8 cellular contexts compared by ENCODE assay signal in the genomic region with DNA sequence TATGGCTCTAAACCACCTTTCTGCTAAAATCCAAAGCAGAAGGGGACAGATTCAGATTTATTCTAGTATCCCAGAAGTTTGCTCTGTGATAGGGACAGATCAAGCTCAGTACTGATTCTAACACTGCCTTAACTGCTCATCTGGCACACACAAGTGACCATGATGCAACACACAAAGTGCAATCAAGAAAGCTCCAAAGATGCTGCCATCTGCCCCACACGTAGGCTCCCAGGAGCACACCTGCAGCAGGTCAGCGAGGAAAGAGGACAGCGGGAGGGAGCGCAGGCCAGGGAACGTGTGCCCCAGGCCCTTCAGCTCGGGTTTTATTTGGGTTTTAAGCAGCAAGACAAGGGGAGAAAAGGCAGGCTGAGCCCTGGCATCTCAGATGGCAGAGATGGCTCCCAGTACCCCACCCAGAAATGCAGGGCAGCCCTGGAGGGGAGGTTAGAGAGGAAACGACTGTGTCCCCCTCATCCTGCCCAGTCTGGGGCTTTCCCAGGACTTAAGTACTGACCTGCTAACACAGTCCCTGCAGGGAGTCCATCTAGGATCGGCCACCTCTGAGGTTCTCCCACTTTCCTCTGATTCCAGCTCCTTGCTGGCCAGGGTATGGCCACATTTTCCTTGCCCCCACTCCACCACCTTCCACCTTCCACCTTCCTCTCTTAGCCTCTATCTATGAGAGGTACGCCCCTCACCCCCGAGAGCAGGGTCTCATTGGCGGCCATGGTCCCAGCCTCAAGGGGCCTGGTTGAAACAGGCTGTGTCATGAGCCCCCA. TPM values are rescaled to one million over a fixed set of nuclear protein-coding genes. Genes with fewer than 3 reads are reported as not detected.
DNase-seq lines count a peak whose midpoint lies in the region; ATAC-seq and TF ChIP-seq lines count a peak whose summit lies in the region.

No MANE protein-coding gene starts in this region.

- TF ChIP-seq CTCF in GM12865 (IDR thresholded peaks at IDR 0.05; ENCODE audit: insufficient read depth, low read depth, low read length, missing control alignments) (no peak), Panc1 (IDR thresholded peaks at IDR 0.05) (no peak), esophagus squamous epithelium (IDR thresholded peaks at IDR 0.05) (no peak), prostate gland (IDR thresholded peaks at IDR 0.05) (no peak)

- in situ Hi-C loops in Panc1 (cut with HindIII; ENCODE audit: low pct_unique_long_range_greater_than_20kb, low sequenced_read_pairs), result no loop called here

- intact Hi-C loops in Panc1 (cut with micrococcal nuclease; ENCODE audit: unreplicated experiment) (no loop called here), esophagus squamous epithelium (cut with DNase I) (no loop called here), prostate gland (cut with DNase I) (no loop called here)

- H3K9me3 ChIP-seq in Panc1 (ENCODE audit: control insufficient read depth, insufficient read depth, low read depth, low read length) (no peaks in the 10 kb centered on the region), esophagus squamous epithelium (no peaks in the 10 kb centered on the region), prostate gland (no peaks in the 10 kb centered on the region)

- CTCF ChIA-PET in Panc1 (lab: Charles Lee), result no interaction called here

- H3K4me3 ChIP-seq in GM12865 (ENCODE audit: low read depth, low read length) (peak overlapping the region; percentile 89), Panc1 (ENCODE audit: low read depth in 2 of 2, low read length in 2 of 2) (peak overlapping the region; percentile 90 to 93), esophagus squamous epithelium (peak overlapping the region; percentile 72 to 98 (median 96)), prostate gland (peak overlapping the region; percentile 94 to 97)

- no peak for TF ChIP-seq POLR2A in esophagus squamous epithelium (IDR thresholded peaks at IDR 0.05)
- no peak for TF ChIP-seq POLR2A in prostate gland (IDR thresholded peaks at IDR 0.05)

- H3K4me1 ChIP-seq in Panc1 (ENCODE audit: control insufficient read depth, insufficient read depth, low read length) (peaks cover 20% of the 10 kb centered on the region), esophagus squamous epithelium (peaks cover 37 to 84% (median 49%) of the 10 kb centered on the region in 3 donors), prostate gland (replicated peaks) (peaks cover 16% of the 10 kb centered on the region)

- DNase-seq in GM12865 (ENCODE audit: low read depth), result no peak
- no peak for DNase-seq in Panc1 (ENCODE audit: low read depth, low spot score)
- no peak for DNase-seq in esophagus squamous epithelium (lab: John Stamatoyannopoulos, UW)
- no peak for DNase-seq in prostate gland (ENCODE audit: low spot score)
- no peak for DNase-seq in Ammon's horn (ENCODE audit: low spot score)
- DNase-seq in NCI-H1105 treated with DMSO at 0.1 percent for 48 hours (lab: John Stamatoyannopoulos, UW), result no peak

- H3K27ac ChIP-seq in Panc1 (ENCODE audit: low read length) (peak overlapping the region; percentile 93), esophagus squamous epithelium (peak overlapping the region; percentile 84 to 96 (median 93)), prostate gland (peak overlapping the region; percentile 73)

- POLR2A ChIA-PET in Panc1 (lab: Charles Lee), result interaction anchor here (0.6 kb wide), 1 partner anchor 406 kb away, joined by 3 read pairs; no protein-coding TSS in a partner anchor

- no peaks in the 10 kb centered on the region for H3K36me3 ChIP-seq in Panc1 (ENCODE audit: control insufficient read depth, insufficient read depth, low read length)
- H3K36me3 ChIP-seq in esophagus squamous epithelium, result peaks cover 0 to 35% (median 5%) of the 10 kb centered on the region in 3 donors
- H3K36me3 ChIP-seq in prostate gland, result no peaks in the 10 kb centered on the region

- H3K27me3 ChIP-seq in Panc1 (ENCODE audit: control insufficient read depth, insufficient read depth, low read length) (no peaks in the 10 kb centered on the region), esophagus squamous epithelium (no peaks in the 10 kb centered on the region), prostate gland (replicated peaks; ENCODE audit: insufficient read depth) (no peaks in the 10 kb centered on the region)

- ATAC-seq in Panc1 (no peak), GM18873 (IDR thresholded peaks at IDR 0.05; ENCODE audit: low FRiP score, unreplicated experiment) (no peak), GM19395 (IDR thresholded peaks at IDR 0.05; ENCODE audit: unreplicated experiment) (no peak)

- no TSS peak for BruUV-seq in Panc1 (replicated peaks; lab: Mats Ljungman, UMichigan)

- 0 to 16% methylated on average over 4 to 10 of the region's 11 CpGs for WGBS in esophagus squamous epithelium, 2 donors
- WGBS in prostate gland, result 7% methylated on average over 11 of the region's 11 CpGs

RNA-seq across cellular contexts. Expression of gene TRIM11, which starts 1.2 kb away (rescaled TPM):
- total RNA-seq in Panc1 (2021; ENCODE audit: unreplicated experiment) (38.6 TPM), esophagus squamous epithelium (10 to 100 TPM; 15.2 to 30.8 (median 20.6) TPM), prostate gland (10 to 100 TPM; 35.3 to 36.2 TPM)
- polyA plus RNA-seq in Panc1 (2012; ENCODE audit: insufficient read length), result 32.3 TPM

RNA-seq across cellular contexts. Expression of gene TRIM17, which starts 11.3 kb away (rescaled TPM):
- total RNA-seq in Panc1 (2021; ENCODE audit: unreplicated experiment) (1.2 TPM), esophagus squamous epithelium (1 to 10 TPM in 2 of 4 donors, under 1 TPM in 2; 0.13 to 3.0 (median 0.99) TPM), prostate gland (1 to 10 TPM; 2.0 to 9.9 TPM)
- polyA plus RNA-seq in Panc1 (2012; ENCODE audit: insufficient read length), result 1.0 TPM
